Comparison of ENCODE assay signal across 19 cellular contexts in the genomic region with DNA sequence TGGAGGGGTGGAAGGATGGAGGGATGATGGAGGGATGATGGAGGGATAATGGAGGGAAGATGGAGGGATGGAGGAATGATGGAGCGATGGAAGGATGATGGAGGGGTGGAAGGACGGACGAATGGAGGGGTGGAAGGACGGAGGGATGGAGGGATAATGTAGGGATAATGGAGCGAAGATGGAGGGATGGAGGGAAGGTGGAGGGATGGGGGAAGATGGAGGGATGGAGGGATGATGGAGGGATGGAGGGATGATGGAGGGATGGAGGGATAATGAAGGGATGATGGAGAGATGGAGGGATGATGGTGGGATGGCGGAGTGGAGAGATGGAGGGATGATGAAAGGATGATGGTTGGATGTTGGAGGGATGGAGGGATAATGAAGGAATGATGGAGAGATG.
DNase-seq lines count a peak whose midpoint lies in the region; ATAC-seq and TF ChIP-seq lines count a peak whose summit lies in the region.
"Had no signal": no experiment of that assay in that cellular context is flagged by ENCODE, and none has a peak within 500 bp of the region (broad histone marks: within the 10 kb centered on the region; RNA-seq: fewer than 3 reads in every experiment).

No MANE protein-coding gene starts in this region.

- H3K9me3 Mint-ChIP-seq in activated CD8-positive, alpha-beta T cell treated with anti-CD3 and anti-CD28 coated beads for 36 hours, result no peaks in the 10 kb centered on the region
- no peaks in the 10 kb centered on the region for H3K9me3 Mint-ChIP-seq in activated CD8-positive, alpha-beta T cell treated with anti-CD3 and anti-CD28 coated beads, Interleukin-2, amount 10 ng/mL, durations not matched to agents 7 days and 5 days (ENCODE audit: insufficient read depth)
- H3K9me3 Mint-ChIP-seq in CD4-positive, alpha-beta T cell, result no peaks in the 10 kb centered on the region
- H3K9me3 Mint-ChIP-seq: CD4-positive, alpha-beta memory T cell; GM23338 had no signal

- H3K27ac ChIP-seq in CD4-positive, alpha-beta T cell (ENCODE audit: low read depth, low read length), result no peak overlapping the region
- H3K27ac ChIP-seq in vagina, result no peak overlapping the region
- H3K27ac ChIP-seq: 22Rv1; BLaER1 treated with 17β-estradiol and CSF1 and Interleukin-3, amounts not matched to agents 10 nM and 100 nM had no signal

- H3K4me3 Mint-ChIP-seq in activated CD8-positive, alpha-beta T cell treated with anti-CD3 and anti-CD28 coated beads for 36 hours, result no peak overlapping the region
- no peak overlapping the region for H3K4me3 Mint-ChIP-seq in activated CD8-positive, alpha-beta T cell treated with anti-CD3 and anti-CD28 coated beads, Interleukin-2, amount 10 ng/mL, durations not matched to agents 7 days and 5 days
- H3K4me3 Mint-ChIP-seq in CD4-positive, alpha-beta T cell, result no peak overlapping the region
- H3K4me3 Mint-ChIP-seq in T-helper 17 cell, result no peak overlapping the region
- H3K4me3 Mint-ChIP-seq: CD14-positive monocyte; CD4-positive, alpha-beta memory T cell; GM23338 had no signal

- H3K4me1 Mint-ChIP-seq in activated CD8-positive, alpha-beta T cell treated with anti-CD3 and anti-CD28 coated beads for 36 hours (ENCODE audit: low read depth), result no peaks in the 10 kb centered on the region
- H3K4me1 Mint-ChIP-seq in activated CD8-positive, alpha-beta T cell treated with anti-CD3 and anti-CD28 coated beads, Interleukin-2, amount 10 ng/mL, durations not matched to agents 7 days and 5 days (ENCODE audit: low read depth), result no peaks in the 10 kb centered on the region
- no peaks in the 10 kb centered on the region for H3K4me1 Mint-ChIP-seq in CD4-positive, alpha-beta T cell (ENCODE audit: low read depth)
- H3K4me1 Mint-ChIP-seq in T-helper 17 cell, result no peaks in the 10 kb centered on the region
- H3K4me1 Mint-ChIP-seq: CD14-positive monocyte; CD4-positive, alpha-beta memory T cell had no signal

- intact Hi-C loops in activated CD8-positive, alpha-beta T cell treated with anti-CD3 and anti-CD28 coated beads for 36 hours (cut with micrococcal nuclease), result no loop called here
- intact Hi-C loops in CD4-positive, alpha-beta T cell (cut with DNase I, micrococcal nuclease), result loop anchor here in 1 of 2 experiments (5.0 kb wide), 1 partner anchor 140 kb away; no protein-coding TSS in a partner anchor
- intact Hi-C loops in vagina (cut with DNase I), result no loop called here

- no peaks in the 10 kb centered on the region for H3K27me3 ChIP-seq in CD4-positive, alpha-beta T cell (ENCODE audit: control insufficient read depth, insufficient read depth, low read length)
- H3K27me3 ChIP-seq in vagina, result no peaks in the 10 kb centered on the region
- H3K27me3 ChIP-seq: BE2C; BLaER1 treated with 17β-estradiol and CSF1 and Interleukin-3, amounts not matched to agents 10 nM and 100 nM had no signal

- H3K9me3 ChIP-seq in CD4-positive, alpha-beta T cell (ENCODE audit: control insufficient read depth, low read length), result no peaks in the 10 kb centered on the region
- H3K9me3 ChIP-seq in T-helper 17 cell (ENCODE audit: control insufficient read depth, low read length, poor library complexity, severe bottlenecking) (no peaks in the 10 kb centered on the region), vagina (no peaks in the 10 kb centered on the region)
- H3K9me3 ChIP-seq: BE2C; BLaER1 treated with 17β-estradiol and CSF1 and Interleukin-3, amounts not matched to agents 10 nM and 100 nM; Caco-2; HAP-1 had no signal

- no peaks in the 10 kb centered on the region for H3K36me3 Mint-ChIP-seq in activated CD8-positive, alpha-beta T cell treated with anti-CD3 and anti-CD28 coated beads for 36 hours (ENCODE audit: low read depth)
- H3K36me3 Mint-ChIP-seq in activated CD8-positive, alpha-beta T cell treated with anti-CD3 and anti-CD28 coated beads, Interleukin-2, amount 10 ng/mL, durations not matched to agents 7 days and 5 days (ENCODE audit: low read depth), result no peaks in the 10 kb centered on the region
- H3K36me3 Mint-ChIP-seq in CD4-positive, alpha-beta T cell (ENCODE audit: low read depth), result no peaks in the 10 kb centered on the region
- no peaks in the 10 kb centered on the region for H3K36me3 Mint-ChIP-seq in T-helper 17 cell (ENCODE audit: low read depth)
- H3K36me3 Mint-ChIP-seq: CD14-positive monocyte; CD4-positive, alpha-beta memory T cell had no signal

- no peak overlapping the region for H3K4me3 ChIP-seq in vagina
- H3K4me3 ChIP-seq: BLaER1 treated with 17β-estradiol and CSF1 and Interleukin-3, amounts not matched to agents 10 nM and 100 nM; GM12878; GM23338; HAP-1 had no signal

- no peak for TF ChIP-seq POLR2A in vagina (IDR thresholded peaks at IDR 0.05)

- no peaks in the 10 kb centered on the region for H3K4me1 ChIP-seq in vagina
- H3K4me1 ChIP-seq: BE2C, Caco-2, HAP-1 had no signal

- no peaks in the 10 kb centered on the region for H3K36me3 ChIP-seq in vagina
- H3K36me3 ChIP-seq: BE2C; BLaER1 treated with 17β-estradiol and CSF1 and Interleukin-3, amounts not matched to agents 10 nM and 100 nM; HAP-1 had no signal

- H3K27ac Mint-ChIP-seq in activated CD8-positive, alpha-beta T cell treated with anti-CD3 and anti-CD28 coated beads for 36 hours, result no peak overlapping the region
- no peak overlapping the region for H3K27ac Mint-ChIP-seq in activated CD8-positive, alpha-beta T cell treated with anti-CD3 and anti-CD28 coated beads, Interleukin-2, amount 10 ng/mL, durations not matched to agents 7 days and 5 days
- no peak overlapping the region for H3K27ac Mint-ChIP-seq in CD4-positive, alpha-beta T cell
- peak overlapping the region; percentile 1 for H3K27ac Mint-ChIP-seq in T-helper 17 cell
- H3K27ac Mint-ChIP-seq: CD14-positive monocyte; CD4-positive, alpha-beta memory T cell; GM23338 had no signal

- POLR2A ChIA-PET in activated CD8-positive, alpha-beta T cell treated with anti-CD3 and anti-CD28 coated beads for 36 hours (lab: Charles Lee), result no interaction called here
- POLR2A ChIA-PET in activated CD8-positive, alpha-beta T cell treated with anti-CD3 and anti-CD28 coated beads, Interleukin-2, amount 10 ng/mL, durations not matched to agents 7 days and 5 days (lab: Charles Lee), result no interaction called here
- POLR2A ChIA-PET in CD4-positive, alpha-beta T cell (lab: Charles Lee), result no interaction called here

- no peak for TF ChIP-seq CTCF in activated CD8-positive, alpha-beta T cell treated with anti-CD3 and anti-CD28 coated beads for 36 hours (IDR thresholded peaks at IDR 0.05)
- peak; percentile 13 for TF ChIP-seq CTCF in CD4-positive, alpha-beta T cell (IDR thresholded peaks at IDR 0.05)
- no peak for TF ChIP-seq CTCF in vagina (IDR thresholded peaks at IDR 0.05)

- no peak for ATAC-seq in activated CD8-positive, alpha-beta T cell treated with anti-CD3 and anti-CD28 coated beads for 36 hours
- no peak for ATAC-seq in activated CD8-positive, alpha-beta T cell treated with anti-CD3 and anti-CD28 coated beads, Interleukin-2, amount 10 ng/mL, durations not matched to agents 7 days and 5 days
- no peak for ATAC-seq in CD4-positive, alpha-beta T cell (ENCODE audit: poor library complexity)
- ATAC-seq in T-helper 17 cell, result no peak
- ATAC-seq: GM12878, GM23338 had no signal

- CTCF ChIA-PET in activated CD8-positive, alpha-beta T cell treated with anti-CD3 and anti-CD28 coated beads for 36 hours (lab: Charles Lee), result no interaction called here
- CTCF ChIA-PET in activated CD8-positive, alpha-beta T cell treated with anti-CD3 and anti-CD28 coated beads, Interleukin-2, amount 10 ng/mL, durations not matched to agents 7 days and 5 days (lab: Charles Lee), result no interaction called here
- CTCF ChIA-PET in CD4-positive, alpha-beta T cell (lab: Charles Lee), result no interaction called here

- peaks cover 16% of the 10 kb centered on the region for H3K27me3 Mint-ChIP-seq in activated CD8-positive, alpha-beta T cell treated with anti-CD3 and anti-CD28 coated beads for 36 hours
- peaks cover 7% of the 10 kb centered on the region for H3K27me3 Mint-ChIP-seq in activated CD8-positive, alpha-beta T cell treated with anti-CD3 and anti-CD28 coated beads, Interleukin-2, amount 10 ng/mL, durations not matched to agents 7 days and 5 days (ENCODE audit: low read depth)
- H3K27me3 Mint-ChIP-seq in CD4-positive, alpha-beta T cell, result peaks cover 6% of the 10 kb centered on the region
- peaks cover 8% of the 10 kb centered on the region for H3K27me3 Mint-ChIP-seq in T-helper 17 cell

- peak; percentile 0 for DNase-seq in activated CD8-positive, alpha-beta T cell treated with anti-CD3 and anti-CD28 coated beads for 36 hours
- no peak for DNase-seq in activated CD8-positive, alpha-beta T cell treated with anti-CD3 and anti-CD28 coated beads, Interleukin-2, amount 10 ng/mL, durations not matched to agents 7 days and 5 days
- no peak for DNase-seq in CD4-positive, alpha-beta T cell
- no peak for DNase-seq in T-helper 17 cell
- DNase-seq in vagina (ENCODE audit: extremely low spot score in 2 of 2), result no peak
- no peak for DNase-seq in NCI-H82 treated with DMSO at 0.1 percent for 48 hours (lab: John Stamatoyannopoulos, UW; ENCODE audit: unreplicated experiment)
- DNase-seq: AML-193; BE2C; Caco-2; CD4-positive, alpha-beta memory T cell; DMS153; EL; GDM1 had no signal
